ENCODE assay signal across 8 cellular contexts in genomic region chr12:57940915-57941164, GRCh38.
DNase-seq lines count a peak whose midpoint lies in the region; ATAC-seq and TF ChIP-seq lines count a peak whose summit lies in the region.

No MANE protein-coding gene starts in this region.

- DNase-seq in T follicular helper cell (ENCODE audit: low read depth) (peak; percentile 2), fibroblast of pulmonary artery (ENCODE audit: low read depth) (no peak), skeletal muscle cell (ENCODE audit: low read depth) (no peak), COR-L47 (lab: John Stamatoyannopoulos, UW) (no peak), NCI-H2171 (lab: John Stamatoyannopoulos, UW) (no peak), cortex of kidney (lab: John Stamatoyannopoulos, UW) (no peak), retina (no peak)

- TF ChIP-seq CTCF in fibroblast of pulmonary artery (IDR thresholded peaks at IDR 0.05; ENCODE audit: low read length, missing control alignments), result no peak

- ATAC-seq in GM21528 (IDR thresholded peaks at IDR 0.05; ENCODE audit: low FRiP score, unreplicated experiment), result peak; percentile 1

- H3K4me3 ChIP-seq in fibroblast of pulmonary artery (replicated peaks; ENCODE audit: low read depth, low read length), result peak overlapping the region; percentile 57
- peak overlapping the region; percentile 71 for H3K4me3 ChIP-seq in skeletal muscle cell (ENCODE audit: low read depth, low read length)
